ENCODE assay signal across 8 cellular contexts in genomic region chr19:10085641-10086031, GRCh38. TPM values are rescaled to one million over a fixed set of nuclear protein-coding genes. Genes with fewer than 3 reads are reported as not detected.
DNase-seq lines count a peak whose midpoint lies in the region; ATAC-seq and TF ChIP-seq lines count a peak whose summit lies in the region.

No MANE protein-coding gene starts in this region.

- no peak for TF ChIP-seq RAD21 in SK-N-SH (IDR thresholded peaks at IDR 0.05; ENCODE audit: low read length)

- H4K20me1 ChIP-seq in SK-N-SH (ENCODE audit: insufficient read depth): no peaks in the 10 kb centered on the region

- peaks cover 5% of the 10 kb centered on the region for H3F3A ChIP-seq in SK-N-SH (replicated peaks; ENCODE audit: insufficient read depth)

- TF ChIP-seq CTCF in SK-N-SH (IDR thresholded peaks at IDR 0.05) (no peak), fibroblast of the aortic adventitia (IDR thresholded peaks at IDR 0.05; ENCODE audit: insufficient read depth, low read length) (no peak)

- no peak for TF ChIP-seq EP300 in SK-N-SH (IDR thresholded peaks at IDR 0.05; ENCODE audit: borderline replicate concordance in 1 of 2, low read depth in 1 of 2, low read length in 1 of 2)

- H3K27me3 ChIP-seq in SK-N-SH (ENCODE audit: insufficient read depth): peaks cover 13% of the 10 kb centered on the region
- H3K27me3 ChIP-seq in rectal smooth muscle tissue (ENCODE audit: control insufficient read depth, insufficient read depth, low read length): no peaks in the 10 kb centered on the region

- POLR2A ChIA-PET in SK-N-SH (lab: Yijun Ruan, JAX): no interaction called here

- no peaks in the 10 kb centered on the region for H3K9me3 ChIP-seq in SK-N-SH

- CTCF ChIA-PET in SK-N-SH (lab: Yijun Ruan, JAX): interaction anchor here (0.6 kb wide), 1 partner anchor 40 kb away, joined by 5 read pairs; no protein-coding TSS in a partner anchor

- WGBS in SK-N-SH (ENCODE audit: low lambda C conversion rate): 14% methylated on average over 14 of the region's 14 CpGs

- peak overlapping the region; percentile 96 for H2AFZ ChIP-seq in SK-N-SH (ENCODE audit: low read depth)

- ATAC-seq in GM19324 (IDR thresholded peaks at IDR 0.05; ENCODE audit: low FRiP score, unreplicated experiment) (peak; percentile 1), GM19035 (IDR thresholded peaks at IDR 0.05; ENCODE audit: unreplicated experiment) (no peak), GM21526 (IDR thresholded peaks at IDR 0.05; ENCODE audit: low FRiP score, unreplicated experiment) (no peak)

- no peaks in the 10 kb centered on the region; the same call in 1 of the 2 replicates for H3K79me2 ChIP-seq in SK-N-SH (ENCODE audit: insufficient read depth)

- peak overlapping the region; percentile 90 for H3K4me2 ChIP-seq in SK-N-SH

- no peak overlapping the region; a peak in 1 of 4 replicates for H3K27ac ChIP-seq in SK-N-SH (ENCODE audit: low read depth in 2 of 2, low read length in 1 of 2)
- no peak overlapping the region for H3K27ac ChIP-seq in rectal smooth muscle tissue (ENCODE audit: low read depth, low read length)

- DNase-seq in SK-N-SH (no peak), fibroblast of the aortic adventitia (ENCODE audit: low read depth) (peak; percentile 13), NCI-H446 treated with DMSO at 0.1 percent for 48 hours (lab: John Stamatoyannopoulos, UW) (no peak), NCI-H82 treated with DMSO at 0.1 percent for 48 hours (lab: John Stamatoyannopoulos, UW; ENCODE audit: unreplicated experiment) (no peak)

- H3K4me1 ChIP-seq in SK-N-SH (ENCODE audit: control insufficient read depth in 1 of 2, insufficient read depth in 2 of 2, low read depth in 1 of 2, low read length in 1 of 2) (peaks cover 0 to 7% of the 10 kb centered on the region in 2 experiments; a peak in 1 of 4 replicates), rectal smooth muscle tissue (ENCODE audit: control insufficient read depth, insufficient read depth, low read length) (no peaks in the 10 kb centered on the region)

- H3K4me3 ChIP-seq in SK-N-SH (ENCODE audit: low read depth in 2 of 2, low read length in 1 of 2) (peak overlapping the region; percentile 82 to 100), fibroblast of the aortic adventitia (ENCODE audit: low read depth, low read length) (peak overlapping the region; percentile 92), rectal smooth muscle tissue (ENCODE audit: low read length) (peak overlapping the region; percentile 97)

- no peaks in the 10 kb centered on the region for H3K9me2 ChIP-seq in SK-N-SH

- H3K9ac ChIP-seq in SK-N-SH (peak overlapping the region; percentile 71; the same call in 1 of the 2 replicates), rectal smooth muscle tissue (ENCODE audit: low read length) (no peak overlapping the region)

- H3K36me3 ChIP-seq in SK-N-SH (replicated peaks in 1 of 2; ENCODE audit: control insufficient read depth in 1 of 2, insufficient read depth in 2 of 2, low read length in 1 of 2): no peaks in the 10 kb centered on the region
- H3K36me3 ChIP-seq in rectal smooth muscle tissue (ENCODE audit: control insufficient read depth, insufficient read depth, low read length): peaks cover 6% of the 10 kb centered on the region

TF ChIP-seq in SK-N-SH, 30 proteins besides CTCF, POLR2A, EP300 and RAD21:
- TF ChIP-seq POLR2AphosphoS5 (IDR thresholded peaks at IDR 0.05; ENCODE audit: low read depth, low read length): no peak
- no peak for TF ChIP-seq GATA2 (CRISPR knock-in tag; IDR thresholded peaks at IDR 0.05)
- no peak for TF ChIP-seq EZH2phosphoT487 (IDR thresholded peaks at IDR 0.05; ENCODE audit: borderline replicate concordance, low read depth)
- TF ChIP-seq FOXJ3 (CRISPR knock-in tag; IDR thresholded peaks at IDR 0.05): no peak
- no peak for TF ChIP-seq FOXM1 (IDR thresholded peaks at IDR 0.05; ENCODE audit: low read depth)
- no peak for TF ChIP-seq CHD2 (IDR thresholded peaks at IDR 0.05; ENCODE audit: low read length, partially characterized antibody)
- TF ChIP-seq REST (IDR thresholded peaks at IDR 0.05; ENCODE audit: low read depth, low read length): no peak
- no peak for TF ChIP-seq ELF1 (IDR thresholded peaks at IDR 0.05)
- no peak for TF ChIP-seq TAF1 (IDR thresholded peaks at IDR 0.05; ENCODE audit: borderline replicate concordance, low read depth, low read length)

RNA-seq across cellular contexts. Expression of gene SHFL, which starts 0.5 kb away (rescaled TPM):
- 36.6 and 43.2 TPM in 2 replicates for polyA plus RNA-seq in SK-N-SH (2012; rRNA removed)
- 18.0 and 22.7 TPM in 2 replicates for polyA plus RNA-seq in SK-N-SH (2012; cell fraction: cytosol; rRNA removed)
- 171 and 186 TPM in 2 replicates for polyA plus RNA-seq in SK-N-SH (2012; cell fraction: nucleus; rRNA removed)
- 18.4 and 22.7 TPM in 2 replicates for total RNA-seq in fibroblast of the aortic adventitia (ENCODE audit: low replicate concordance)

RNA-seq across cellular contexts. Expression of gene ANGPTL6, which starts 16.8 kb away (rescaled TPM):
- 0.13 and 0.32 TPM in 2 replicates for polyA plus RNA-seq in SK-N-SH (2012; rRNA removed)
- polyA plus RNA-seq in SK-N-SH (2012; cell fraction: cytosol; rRNA removed): 0.14 and 0.20 TPM in 2 replicates
- 0.75 and 0.85 TPM in 2 replicates for polyA plus RNA-seq in SK-N-SH (2012; cell fraction: nucleus; rRNA removed)
- total RNA-seq in fibroblast of the aortic adventitia (ENCODE audit: low replicate concordance): 0.09 and 0.90 TPM in 2 replicates

RNA-seq across cellular contexts. Expression of gene PPAN, which starts 20.5 kb away (rescaled TPM):
- polyA plus RNA-seq in SK-N-SH (2012; rRNA removed): 62.5 and 75.6 TPM in 2 replicates
- 39.3 and 43.8 TPM in 2 replicates for polyA plus RNA-seq in SK-N-SH (2012; cell fraction: cytosol; rRNA removed)
- polyA plus RNA-seq in SK-N-SH (2012; cell fraction: nucleus; rRNA removed): 161 and 162 TPM in 2 replicates
- total RNA-seq in fibroblast of the aortic adventitia (ENCODE audit: low replicate concordance): 7.8 and 21.8 TPM in 2 replicates

RNA-seq across cellular contexts. Expression of gene P2RY11, which starts 25.9 kb away (rescaled TPM):
- polyA plus RNA-seq in SK-N-SH (2012; rRNA removed): 6.8 and 8.7 TPM in 2 replicates
- 1.5 and 3.1 TPM in 2 replicates for polyA plus RNA-seq in SK-N-SH (2012; cell fraction: cytosol; rRNA removed)
- polyA plus RNA-seq in SK-N-SH (2012; cell fraction: nucleus; rRNA removed): 40.4 and 42.9 TPM in 2 replicates
- 0.33 and 3.0 TPM in 2 replicates for total RNA-seq in fibroblast of the aortic adventitia (ENCODE audit: low replicate concordance)

RNA-seq across cellular contexts. Expression of gene EIF3G, which starts 34.1 kb away (rescaled TPM):
- 271 and 432 TPM in 2 replicates for polyA plus RNA-seq in SK-N-SH (2012; rRNA removed)
- 269 and 330 TPM in 2 replicates for polyA plus RNA-seq in SK-N-SH (2012; cell fraction: cytosol; rRNA removed)
- 792 and 878 TPM in 2 replicates for polyA plus RNA-seq in SK-N-SH (2012; cell fraction: nucleus; rRNA removed)
- 120 and 193 TPM in 2 replicates for total RNA-seq in fibroblast of the aortic adventitia (ENCODE audit: low replicate concordance)
